In the genomic region with DNA sequence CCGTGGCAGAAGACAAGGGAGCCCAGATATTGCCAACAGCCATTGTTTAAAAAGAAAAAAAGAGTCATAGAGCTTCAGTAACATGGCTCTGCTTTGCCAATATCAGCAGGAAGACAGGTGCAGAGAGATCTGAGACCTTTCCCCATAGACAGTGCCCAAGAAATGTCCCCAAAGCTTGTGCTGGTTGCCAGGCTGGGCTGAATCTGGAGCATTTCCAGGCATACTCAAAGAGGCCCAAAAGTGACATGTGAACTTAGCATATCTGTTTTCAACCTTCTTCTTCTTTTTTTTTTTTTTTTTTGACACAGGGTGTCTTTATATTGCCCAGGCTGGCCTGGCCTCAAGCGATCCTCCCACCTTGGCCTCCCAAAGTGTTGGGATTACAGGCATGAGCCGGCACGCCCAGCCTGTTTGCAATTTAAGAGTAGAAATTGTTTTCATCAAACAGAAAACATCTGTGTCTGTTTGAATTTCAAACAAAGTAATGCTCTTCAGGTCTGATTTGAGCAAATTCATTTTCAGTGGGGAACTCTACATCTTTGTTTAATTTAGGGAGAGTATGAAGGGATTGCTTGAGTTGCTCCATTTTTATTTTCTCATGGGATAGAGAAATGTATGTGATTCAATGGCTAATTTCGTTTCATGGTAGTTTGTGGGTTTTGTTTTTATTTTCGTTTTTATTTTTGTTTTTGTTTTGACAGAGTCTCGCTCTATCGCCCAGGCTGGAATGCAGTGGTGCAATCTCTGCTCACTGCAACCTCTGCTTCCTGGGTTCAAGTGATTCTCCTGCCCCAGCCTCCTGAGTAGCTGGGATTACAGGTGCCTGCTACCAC, we compare ENCODE assay signal across 17 cellular contexts. TPM values are rescaled to one million over a fixed set of nuclear protein-coding genes. Genes with fewer than 3 reads are reported as not detected.
A peak's percentile ranks its signal among the peaks of the same experiment; 100 is the strongest.
DNase-seq lines count a peak whose midpoint lies in the region; ATAC-seq and TF ChIP-seq lines count a peak whose summit lies in the region.
"Had no signal": no experiment of that assay in that cellular context is flagged by ENCODE, and none has a peak within 500 bp of the region (broad histone marks: within the 10 kb centered on the region; RNA-seq: fewer than 3 reads in every experiment).

No MANE protein-coding gene starts in this region.

- H3K4me3 ChIP-seq in adipocyte (ENCODE audit: low read length), result no peak overlapping the region
- H3K4me3 ChIP-seq: GM23248, PC-9 had no signal

- peaks cover 12% of the 10 kb centered on the region for H3K4me1 ChIP-seq in adipocyte (ENCODE audit: control insufficient read depth, insufficient read depth, low read length)

- peak; percentile 43 for ATAC-seq in HG02798 (IDR thresholded peaks at IDR 0.05; ENCODE audit: poor library complexity, unreplicated experiment)
- ATAC-seq in left lobe of liver, result peak; percentile 18
- no peak for ATAC-seq in GM18867 (IDR thresholded peaks at IDR 0.05; ENCODE audit: unreplicated experiment)
- ATAC-seq in GM21786 (IDR thresholded peaks at IDR 0.05; ENCODE audit: unreplicated experiment), result no peak
- no peak for ATAC-seq in HG03460 (IDR thresholded peaks at IDR 0.05; ENCODE audit: unreplicated experiment)

- no peaks in the 10 kb centered on the region for H3K27me3 ChIP-seq in adipocyte (replicated peaks; ENCODE audit: control insufficient read depth, insufficient read depth, low read length)

- H3K27me3 Mint-ChIP-seq in CD14-positive monocyte (ENCODE audit: low read depth in 3 of 3), result peaks cover 0 to 3% (median 0%) of the 10 kb centered on the region in 3 donors

- TF ChIP-seq CTCF in CD14-positive monocyte (IDR thresholded peaks at IDR 0.05) (no peak), GM13976 (IDR thresholded peaks at IDR 0.05; ENCODE audit: borderline replicate concordance, control extremely low read depth, extremely low read depth, insufficient read depth, missing control alignments) (no peak)

- H3K36me3 ChIP-seq in adipocyte (ENCODE audit: control insufficient read depth, insufficient read depth, low read length, severe bottlenecking), result no peaks in the 10 kb centered on the region

- intact Hi-C loops in CD14-positive monocyte (cut with micrococcal nuclease), result loop anchor here in 1 of 2 donors (5.0 kb wide), 1 partner anchor 36 kb away; no protein-coding TSS in a partner anchor

- H3K4me1 Mint-ChIP-seq in CD14-positive monocyte, result peaks cover 47% of the 10 kb centered on the region
- H3K4me1 Mint-ChIP-seq: B cell had no signal

- H3K27ac Mint-ChIP-seq in CD14-positive monocyte, result peak overlapping the region; percentile 3 to 80 (median 43)
- H3K27ac Mint-ChIP-seq: B cell had no signal

- in situ Hi-C loops in GM13976 (cut with MboI; ENCODE audit: low sequenced_read_pairs, unreplicated experiment), result no loop called here

- DNase-seq in CD14-positive monocyte (ENCODE audit: low spot score) (no peak), adipocyte (ENCODE audit: low read depth) (peak; percentile 77), left lobe of liver (ENCODE audit: low spot score) (no peak), GM13976 (ENCODE audit: low spot score) (no peak)
- DNase-seq: KBM-7, NCI-H1436 treated with DMSO at 0.1 percent for 48 hours, NCI-H2081, NCI-H345, NCI-H526 treated with DMSO at 0.1 percent for 48 hours, SK-N-SH had no signal

- no peaks in the 10 kb centered on the region for H3K9me3 ChIP-seq in adipocyte (ENCODE audit: control insufficient read depth, low read length)
- H3K9me3 ChIP-seq: SK-N-SH had no signal

- no peaks in the 10 kb centered on the region for H3K9me3 Mint-ChIP-seq in CD14-positive monocyte

- H3K4me3 Mint-ChIP-seq in CD14-positive monocyte, result no peak overlapping the region
- H3K4me3 Mint-ChIP-seq: B cell had no signal

- H3K36me3 Mint-ChIP-seq in CD14-positive monocyte, result no peaks in the 10 kb centered on the region

- no peak overlapping the region for H3K9ac ChIP-seq in adipocyte (ENCODE audit: low read length)
- H3K9ac ChIP-seq: GM23248, SK-N-SH had no signal

RNA-seq across cellular contexts. Expression of gene RBM47, which starts 56.6 kb away (rescaled TPM):
- polyA plus RNA-seq in CD14-positive monocyte, result 10 to 100 TPM; 79.5 to 92.8 TPM
- 56.5 TPM for total RNA-seq in left lobe of liver

Comparison
In these comparisons a context has a peak if more than half of its experiments do, and no peak if none do; other contexts are left out.
1. ATAC-seq: peak in HG02798 (single experiment) and left lobe of liver (single experiment); none in GM18867 (single experiment), GM21786 (single experiment) and HG03460 (single experiment).